32 cellular contexts compared by ENCODE assay signal in the genomic region with DNA sequence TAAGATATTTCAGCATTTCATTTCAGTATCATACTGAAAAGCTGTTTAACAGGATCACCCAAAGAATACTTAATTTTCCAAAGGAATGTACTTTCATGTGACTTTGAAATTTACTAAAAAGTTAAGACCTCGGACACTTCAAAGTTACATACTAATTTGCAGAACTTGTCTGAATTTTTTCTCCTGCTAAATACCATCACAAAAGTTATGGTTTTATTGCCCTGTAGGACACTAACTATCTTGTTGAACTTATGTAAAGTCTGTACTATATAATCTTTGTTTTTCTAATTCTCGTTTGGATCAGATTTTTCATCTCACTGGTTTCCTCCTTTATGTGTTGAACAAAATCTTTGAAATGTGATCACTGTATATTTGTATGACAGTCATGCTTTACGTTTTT. TPM values are rescaled to one million over a fixed set of nuclear protein-coding genes. Genes with fewer than 3 reads are reported as not detected.
"Had no signal": no experiment of that assay in that cellular context is flagged by ENCODE, and none has a peak within 500 bp of the region (broad histone marks: within the 10 kb centered on the region; RNA-seq: fewer than 3 reads in every experiment).

No MANE protein-coding gene starts in this region.

- H3K4me3 Mint-ChIP-seq: memory B cell; naive thymus-derived CD4-positive, alpha-beta T cell; natural killer cell treated with Interleukin-12 subunit alpha and Interleukin-12 subunit beta and Interleukin-15 and Interleukin-18, amount 100 ng/mL, for 72 hours; stimulated activated memory B cell treated with anti-CD40 and anti-IgM and Interleukin-4, amounts not matched to agents 10 μg/mL and 1 μg/mL and 100 μg/mL, for 72 hours; stimulated activated naive CD8-positive, alpha-beta T cell treated with anti-CD3 and anti-CD28 coated beads, Interleukin-15, amount 100 ng/mL, for 72 hours; type B pancreatic cell had no signal

- H3K4me3 ChIP-seq: left ventricle myocardium inferior, lung, mucosa of descending colon, pancreas, prostate gland, sigmoid colon, tibial nerve, uterus had no signal

- H3K36me3 ChIP-seq: left ventricle myocardium inferior, pancreas, prostate gland, sigmoid colon, tibial nerve, uterus had no signal

- H3K36me3 Mint-ChIP-seq: memory B cell; naive thymus-derived CD4-positive, alpha-beta T cell; stimulated activated memory B cell treated with anti-CD40 and anti-IgM and Interleukin-4, amounts not matched to agents 10 μg/mL and 1 μg/mL and 100 μg/mL, for 72 hours; type B pancreatic cell had no signal

- H3K9me3 Mint-ChIP-seq: memory B cell; stimulated activated memory B cell treated with anti-CD40 and anti-IgM and Interleukin-4, amounts not matched to agents 10 μg/mL and 1 μg/mL and 100 μg/mL, for 72 hours; type B pancreatic cell had no signal

- H3K27ac ChIP-seq: left ventricle myocardium inferior, pancreas, prostate gland, sigmoid colon, tibial nerve, uterus had no signal

- H3K9me3 ChIP-seq: left ventricle myocardium inferior, mucosa of descending colon, pancreas, prostate gland, sigmoid colon, tibial nerve, uterus had no signal

- DNase-seq: hypothalamus; islet precursor cell; left ventricle myocardium inferior; midbrain; mucosa of descending colon; naive thymus-derived CD4-positive, alpha-beta T cell; nucleus accumbens; pancreas; posterior cingulate gyrus; retina; right cardiac atrium; sigmoid colon; small intestine; stimulated activated CD4-positive, alpha-beta T cell treated with anti-CD3 and anti-CD28 coated beads, Interleukin-1b, Interleukin-23, amount 100 ng/mL, for 48 hours; stimulated activated CD4-positive, alpha-beta T cell treated with anti-CD3 and anti-CD28 coated beads, Interleukin-2, amount 100 ng/mL, for 48 hours; stimulated activated CD4-positive, alpha-beta T cell treated with anti-CD3 and anti-CD28 coated beads, Interleukin-4, amount 100 ng/mL, for 4 hours; stimulated activated CD8-positive, alpha-beta memory T cell treated with anti-CD3 and anti-CD28 coated beads, Interleukin-4, amount 100 ng/mL, for 48 hours; stimulated activated naive CD4-positive, alpha-beta T cell treated with Interleukin-2 at 50 U/mL for 16 hours; stimulated activated naive CD8-positive, alpha-beta T cell treated with anti-CD3 and anti-CD28 coated beads, Interleukin-15, amount 100 ng/mL, for 72 hours; substantia nigra; uterus had no signal

- H3K4me1 Mint-ChIP-seq: memory B cell; naive thymus-derived CD4-positive, alpha-beta T cell; stimulated activated memory B cell treated with anti-CD40 and anti-IgM and Interleukin-4, amounts not matched to agents 10 μg/mL and 1 μg/mL and 100 μg/mL, for 72 hours; stimulated activated naive CD8-positive, alpha-beta T cell treated with anti-CD3 and anti-CD28 coated beads, Interleukin-15, amount 100 ng/mL, for 72 hours had no signal

- H3K27me3 Mint-ChIP-seq: memory B cell; naive thymus-derived CD4-positive, alpha-beta T cell; natural killer cell treated with Interleukin-12 subunit alpha and Interleukin-12 subunit beta and Interleukin-15 and Interleukin-18, amount 100 ng/mL, for 72 hours; stimulated activated memory B cell treated with anti-CD40 and anti-IgM and Interleukin-4, amounts not matched to agents 10 μg/mL and 1 μg/mL and 100 μg/mL, for 72 hours; stimulated activated naive CD8-positive, alpha-beta T cell treated with anti-CD3 and anti-CD28 coated beads, Interleukin-15, amount 100 ng/mL, for 72 hours; type B pancreatic cell had no signal

- ATAC-seq: mucosa of descending colon; naive thymus-derived CD4-positive, alpha-beta T cell; natural killer cell treated with Interleukin-12 subunit alpha and Interleukin-12 subunit beta and Interleukin-15 and Interleukin-18, amount 100 ng/mL, for 72 hours; pancreas; right cardiac atrium; stimulated activated memory B cell treated with anti-CD40 and anti-IgM and Interleukin-4, amounts not matched to agents 10 μg/mL and 1 μg/mL and 100 μg/mL, for 72 hours; stimulated activated naive CD8-positive, alpha-beta T cell treated with anti-CD3 and anti-CD28 coated beads, Interleukin-15, amount 100 ng/mL, for 72 hours had no signal

- H3K27me3 ChIP-seq: pancreas, sigmoid colon, tibial nerve, uterus had no signal

- H3K4me1 ChIP-seq: prostate gland, sigmoid colon, uterus had no signal

- H3K27ac Mint-ChIP-seq: memory B cell; naive thymus-derived CD4-positive, alpha-beta T cell; natural killer cell treated with Interleukin-12 subunit alpha and Interleukin-12 subunit beta and Interleukin-15 and Interleukin-18, amount 100 ng/mL, for 72 hours; stimulated activated memory B cell treated with anti-CD40 and anti-IgM and Interleukin-4, amounts not matched to agents 10 μg/mL and 1 μg/mL and 100 μg/mL, for 72 hours; stimulated activated naive CD8-positive, alpha-beta T cell treated with anti-CD3 and anti-CD28 coated beads, Interleukin-15, amount 100 ng/mL, for 72 hours; type B pancreatic cell had no signal

RNA-seq across cellular contexts. Expression of gene GRID2, which starts 37.2 kb away (rescaled TPM):
- total RNA-seq: kidney epithelial cell; left ventricle myocardium inferior; lower leg skin; mesenteric fat pad; naive thymus-derived CD4-positive, alpha-beta T cell; natural killer cell treated with Interleukin-12 subunit alpha and Interleukin-12 subunit beta and Interleukin-15 and Interleukin-18, amount 100 ng/mL, for 72 hours; osteoblast had no signal
- polyA plus RNA-seq: lung; naive thymus-derived CD4-positive, alpha-beta T cell; pancreas had no signal
